In genomic region chr5:34591723-34592122, GRCh38 we compare ENCODE assay signal across 21 cellular contexts.
DNase-seq lines count a peak whose midpoint lies in the region; ATAC-seq and TF ChIP-seq lines count a peak whose summit lies in the region.
"Had no signal": no experiment of that assay in that cellular context is flagged by ENCODE, and none has a peak within 500 bp of the region (broad histone marks: within the 10 kb centered on the region; RNA-seq: fewer than 3 reads in every experiment).

No MANE protein-coding gene starts in this region.

- no peak overlapping the region for H3K4me3 Mint-ChIP-seq in naive thymus-derived CD8-positive, alpha-beta T cell
- H3K4me3 Mint-ChIP-seq in natural killer cell: no peak overlapping the region
- H3K4me3 Mint-ChIP-seq: CD8-positive, alpha-beta T cell; GM23338 had no signal

- no peak for ATAC-seq in naive thymus-derived CD8-positive, alpha-beta T cell
- ATAC-seq in natural killer cell: no peak
- ATAC-seq: CD8-positive, alpha-beta T cell; GM23338 had no signal

- no peak overlapping the region for H2AK5ac ChIP-seq in trophoblast cell (ENCODE audit: low read length)

- no peak overlapping the region for H3K23ac ChIP-seq in trophoblast cell (ENCODE audit: low read length)

- no peak overlapping the region for H2BK5ac ChIP-seq in trophoblast cell (ENCODE audit: low read depth, low read length, poor library complexity)

- no peak overlapping the region for H3K18ac ChIP-seq in trophoblast cell (ENCODE audit: low read length)

- DNase-seq in DMS 273 (lab: John Stamatoyannopoulos, UW; ENCODE audit: unreplicated experiment) (peak; percentile 74), SK-MEL-5 (ENCODE audit: low read depth, low spot score) (peak; percentile 66), dorsolateral prefrontal cortex (peak in 6 of 10 donors; percentile 33 to 47 (median 40)), trophoblast cell (no peak), natural killer cell (no peak), NCI-H128 (lab: John Stamatoyannopoulos, UW; ENCODE audit: unreplicated experiment) (no peak)
- no peak for DNase-seq in naive thymus-derived CD8-positive, alpha-beta T cell
- DNase-seq: CD8-positive, alpha-beta T cell; NCI-H1092 treated with DMSO at 0.1 percent for 48 hours; NCI-H2029 treated with DMSO at 0.1 percent for 48 hours; NCI-H226; NCI-H524 treated with DMSO at 0.1 percent for 48 hours; NCI-H82; PC-9; RPMI8226; SHP77 had no signal

- H3K9me3 Mint-ChIP-seq in naive thymus-derived CD8-positive, alpha-beta T cell: no peaks in the 10 kb centered on the region
- no peaks in the 10 kb centered on the region for H3K9me3 Mint-ChIP-seq in natural killer cell
- H3K9me3 Mint-ChIP-seq: CD8-positive, alpha-beta T cell; GM23338 had no signal

- no peak overlapping the region for H3K27ac Mint-ChIP-seq in naive thymus-derived CD8-positive, alpha-beta T cell
- no peak overlapping the region for H3K27ac Mint-ChIP-seq in natural killer cell
- H3K27ac Mint-ChIP-seq: CD8-positive, alpha-beta T cell; GM23338 had no signal

- no peak overlapping the region for H2BK12ac ChIP-seq in trophoblast cell (ENCODE audit: low read length)

- no peak overlapping the region for H3K14ac ChIP-seq in trophoblast cell (ENCODE audit: low read length)

- H3K27me3 ChIP-seq in dorsolateral prefrontal cortex (no peaks in the 10 kb centered on the region), trophoblast cell (ENCODE audit: insufficient read depth, low read length) (no peaks in the 10 kb centered on the region)
- H3K27me3 ChIP-seq: BLaER1 had no signal

- no peaks in the 10 kb centered on the region for H3K4me1 ChIP-seq in trophoblast cell (ENCODE audit: control insufficient read depth in 1 of 2, insufficient read depth in 2 of 2, low read length in 2 of 2)
- H3K4me1 ChIP-seq: BLaER1, HAP-1 had no signal

- intact Hi-C loops in dorsolateral prefrontal cortex (cut with DNase I) (no loop called here), natural killer cell (cut with micrococcal nuclease) (no loop called here)

- H4K12ac ChIP-seq in trophoblast cell (ENCODE audit: low read depth, low read length): no peak overlapping the region

- H3K27me3 Mint-ChIP-seq in naive thymus-derived CD8-positive, alpha-beta T cell: peaks cover 3 to 29% (median 7%) of the 10 kb centered on the region in 5 donors
- H3K27me3 Mint-ChIP-seq in natural killer cell (ENCODE audit: low read depth in 2 of 2): peaks cover 0 to 11% of the 10 kb centered on the region in 2 donors

- H2AFZ ChIP-seq in trophoblast cell (ENCODE audit: insufficient read depth, low read length, poor library complexity): no peak overlapping the region
- H2AFZ ChIP-seq: GM23338, PC-9 had no signal

- H3K9ac ChIP-seq in trophoblast cell (ENCODE audit: low read length): peak overlapping the region; percentile 56
- H3K9ac ChIP-seq: BLaER1, KMS-11 had no signal

- H3K36me3 ChIP-seq in trophoblast cell (ENCODE audit: control insufficient read depth in 1 of 2, insufficient read depth in 2 of 2, low read length in 2 of 2): no peaks in the 10 kb centered on the region
- H3K36me3 ChIP-seq: BLaER1, HAP-1 had no signal

- H3K4me1 Mint-ChIP-seq in naive thymus-derived CD8-positive, alpha-beta T cell: no peaks in the 10 kb centered on the region
- H3K4me1 Mint-ChIP-seq in natural killer cell: no peaks in the 10 kb centered on the region

- H2BK120ac ChIP-seq in trophoblast cell (ENCODE audit: insufficient read depth, low read length, poor library complexity): no peak overlapping the region

- H3K27ac ChIP-seq in dorsolateral prefrontal cortex: no peak overlapping the region
- no peak overlapping the region for H3K27ac ChIP-seq in trophoblast cell (ENCODE audit: low read depth, low read length)
- H3K27ac ChIP-seq: BLaER1, KMS-11, PC-9, SK-N-MC had no signal

- H3K36me3 Mint-ChIP-seq in naive thymus-derived CD8-positive, alpha-beta T cell: no peaks in the 10 kb centered on the region
- no peaks in the 10 kb centered on the region for H3K36me3 Mint-ChIP-seq in natural killer cell
- H3K36me3 Mint-ChIP-seq: CD8-positive, alpha-beta T cell had no signal

- no CpG with 5 or more reads among the region's 5 CpGs for WGBS in trophoblast cell (ENCODE audit: extremely low coverage, insufficient coverage, insufficient read length)

- H4K91ac ChIP-seq in trophoblast cell (ENCODE audit: low read depth, low read length): no peak overlapping the region

- no peak overlapping the region for H4K8ac ChIP-seq in trophoblast cell (ENCODE audit: low read depth, low read length)

- no peak for TF ChIP-seq CTCF in dorsolateral prefrontal cortex (IDR thresholded peaks at IDR 0.05 in 54 of 56, conservative IDR thresholded peaks at IDR 0.05 in 2 of 56; ENCODE audit: low read depth in 1 of 56, partially characterized antibody in 56 of 56)
- no peak for TF ChIP-seq CTCF in natural killer cell (IDR thresholded peaks at IDR 0.05)

- POLR2A ChIA-PET in naive thymus-derived CD8-positive, alpha-beta T cell (lab: Charles Lee): no interaction called here

- H3K79me2 ChIP-seq in trophoblast cell (ENCODE audit: control insufficient read depth, insufficient read depth, low read length, poor library complexity): no peaks in the 10 kb centered on the region

- no peaks in the 10 kb centered on the region for H3K79me1 ChIP-seq in trophoblast cell (ENCODE audit: low read length)

- H3K4me2 ChIP-seq in trophoblast cell (ENCODE audit: low read length): no peak overlapping the region
- H3K4me2 ChIP-seq: BLaER1, GM23338, KMS-11, PC-9 had no signal

- no peaks in the 10 kb centered on the region for H3K9me3 ChIP-seq in trophoblast cell (ENCODE audit: insufficient read depth, low read depth, low read length)
- H3K9me3 ChIP-seq: BLaER1, HAP-1 had no signal

- no peak overlapping the region for H3K4ac ChIP-seq in trophoblast cell (ENCODE audit: low read depth, low read length)

- in situ Hi-C loops in SK-MEL-5 (cut with HindIII; ENCODE audit: low pct_unique_long_range_greater_than_20kb, low sequenced_read_pairs): no loop called here

- H3K4me3 ChIP-seq in dorsolateral prefrontal cortex: peak overlapping the region in 5 of 59 donors; percentile 6 to 33 (median 23)
- H3K4me3 ChIP-seq in trophoblast cell (ENCODE audit: low read depth, low read length): no peak overlapping the region
- H3K4me3 ChIP-seq: BLaER1, GM23338, HAP-1, PC-9, SK-N-MC had no signal

Comparison
In these comparisons a context has a peak if more than half of its experiments do, and no peak if none do; other contexts are left out.
1. DNase-seq: peak in DMS 273 (single experiment), SK-MEL-5 (single experiment) and dorsolateral prefrontal cortex (6 of 10); none in trophoblast cell (0 of 2), naive thymus-derived CD8-positive, alpha-beta T cell (0 of 10), natural killer cell (single experiment) and NCI-H128 (single experiment).